In genomic region chr12:124844411-124845397, GRCh38 we compare ENCODE assay signal across 1 cellular context.
TF ChIP-seq lines count a peak whose summit lies in the region.

No MANE protein-coding gene starts in this region.

TF ChIP-seq in GM23338, 12 proteins besides CTCF, POLR2A, EP300 and RAD21 (continued from another document):
- no peak for TF ChIP-seq ZNF462 (CRISPR knock-in tag; IDR thresholded peaks at IDR 0.05)
- TF ChIP-seq ZNF331 (CRISPR knock-in tag; IDR thresholded peaks at IDR 0.05; ENCODE audit: low read depth): no peak
- TF ChIP-seq ZNF114 (CRISPR knock-in tag; IDR thresholded peaks at IDR 0.05): no peak
- TF ChIP-seq POLR2AphosphoS5 (IDR thresholded peaks at IDR 0.05; ENCODE audit: low read depth): no peak
